2 cellular contexts compared by ENCODE assay signal in genomic region chr1:144544420-144544819, GRCh38. TPM values are rescaled to one million over a fixed set of nuclear protein-coding genes. Genes with fewer than 3 reads are reported as not detected.
"Had no signal": no experiment of that assay in that cellular context is flagged by ENCODE, and none has a peak within 500 bp of the region (broad histone marks: within the 10 kb centered on the region; RNA-seq: fewer than 3 reads in every experiment).

No MANE protein-coding gene starts in this region.

RNA-seq across cellular contexts. Expression of gene PPIAL4F, which starts 48.3 kb away (rescaled TPM):
- total RNA-seq: G401, GM12878 had no signal
- polyA plus RNA-seq: GM12878 had no signal
